In the genomic region with DNA sequence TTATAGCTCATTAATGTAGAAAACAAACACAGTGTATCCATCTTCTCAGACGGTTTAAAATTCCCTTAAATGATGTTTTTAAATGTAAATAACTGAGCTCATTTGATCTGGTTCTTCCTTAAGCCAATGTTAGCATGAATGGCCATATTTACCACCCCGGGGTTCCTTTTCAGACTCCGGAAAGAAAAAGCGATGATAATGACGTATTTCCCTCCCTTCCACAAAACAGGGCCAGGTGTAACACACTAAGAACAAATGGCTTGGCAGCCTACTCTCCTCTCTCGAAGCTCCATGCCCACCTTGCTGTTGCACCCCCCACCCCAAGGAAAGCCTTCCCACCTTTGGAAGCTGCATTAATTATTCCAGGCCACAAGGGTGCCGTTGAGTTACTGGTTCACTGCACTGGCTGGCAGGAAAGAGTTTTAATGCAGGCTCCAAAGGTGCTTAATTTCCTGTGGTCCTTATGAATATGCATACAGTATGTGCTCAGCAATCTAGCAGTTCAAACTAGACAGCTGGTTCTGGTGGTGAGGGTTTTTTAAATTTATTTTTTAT, we compare ENCODE assay signal across 13 cellular contexts.
DNase-seq lines count a peak whose midpoint lies in the region; ATAC-seq and TF ChIP-seq lines count a peak whose summit lies in the region.
"Had no signal": no experiment of that assay in that cellular context is flagged by ENCODE, and none has a peak within 500 bp of the region (broad histone marks: within the 10 kb centered on the region; RNA-seq: fewer than 3 reads in every experiment).

No MANE protein-coding gene starts in this region.

- H3K27ac ChIP-seq in SK-N-SH (ENCODE audit: low read depth in 2 of 2, low read length in 1 of 2) (no peak overlapping the region), esophagus muscularis mucosa (replicated peaks in 1 of 4) (no peak overlapping the region)

- H3K9me2 ChIP-seq in SK-N-SH = no peaks in the 10 kb centered on the region

- H3K27me3 Mint-ChIP-seq in activated CD4-positive, alpha-beta memory T cell treated with anti-CD3 and anti-CD28 coated beads, Interleukin-2, amount 10 ng/mL, durations not matched to agents 7 days and 5 days = no peaks in the 10 kb centered on the region
- H3K27me3 Mint-ChIP-seq in nephron progenitor cell (ENCODE audit: low read depth, poor library complexity) = peaks cover 4% of the 10 kb centered on the region
- H3K27me3 Mint-ChIP-seq: B cell had no signal

- H3K9me3 ChIP-seq in SK-N-SH (no peaks in the 10 kb centered on the region), esophagus muscularis mucosa (no peaks in the 10 kb centered on the region)

- H3K27me3 ChIP-seq in SK-N-SH (ENCODE audit: insufficient read depth) (no peaks in the 10 kb centered on the region), esophagus muscularis mucosa (no peaks in the 10 kb centered on the region)

- no peak overlapping the region for H3K27ac Mint-ChIP-seq in activated CD4-positive, alpha-beta memory T cell treated with anti-CD3 and anti-CD28 coated beads, Interleukin-2, amount 10 ng/mL, durations not matched to agents 7 days and 5 days
- no peak overlapping the region for H3K27ac Mint-ChIP-seq in nephron progenitor cell
- H3K27ac Mint-ChIP-seq: B cell, immature natural killer cell had no signal

- in situ Hi-C loops in GM13976 (cut with MboI; ENCODE audit: low sequenced_read_pairs, unreplicated experiment) = no loop called here

- POLR2A ChIA-PET in SK-N-SH (lab: Yijun Ruan, JAX) = no interaction called here
- POLR2A ChIA-PET in activated CD4-positive, alpha-beta memory T cell treated with anti-CD3 and anti-CD28 coated beads, Interleukin-2, amount 10 ng/mL, durations not matched to agents 7 days and 5 days (lab: Charles Lee) = no interaction called here

- no peaks in the 10 kb centered on the region for H3F3A ChIP-seq in SK-N-SH (replicated peaks; ENCODE audit: insufficient read depth)

- intact Hi-C loops in esophagus muscularis mucosa (cut with DNase I) = no loop called here

- CTCF ChIA-PET in SK-N-SH (lab: Yijun Ruan, JAX) = interaction anchor here (0.9 to 2.1 kb wide), 10 partner anchors 9 to 448 kb away, joined by 3 to 11 read pairs (median 5); no protein-coding TSS in a partner anchor
- CTCF ChIA-PET in activated CD4-positive, alpha-beta memory T cell treated with anti-CD3 and anti-CD28 coated beads, Interleukin-2, amount 10 ng/mL, durations not matched to agents 7 days and 5 days (lab: Charles Lee) = interaction anchor here (1.1 kb wide), 1 partner anchor 11 kb away, joined by 3 read pairs; no protein-coding TSS in a partner anchor

- TF ChIP-seq EP300 in SK-N-SH (IDR thresholded peaks at IDR 0.05; ENCODE audit: borderline replicate concordance in 1 of 2, low read depth in 1 of 2, low read length in 1 of 2) (no peak), esophagus muscularis mucosa (IDR thresholded peaks at IDR 0.05) (no peak)

- TF ChIP-seq CTCF in SK-N-SH (IDR thresholded peaks at IDR 0.05) (peak; percentile 43), LNCaP clone FGC (IDR thresholded peaks at IDR 0.05; ENCODE audit: control insufficient read depth, extremely low read depth, insufficient read depth) (peak; percentile 36), nephron progenitor cell (IDR thresholded peaks at IDR 0.05) (peak; percentile 14), GM13976 (IDR thresholded peaks at IDR 0.05; ENCODE audit: borderline replicate concordance, control extremely low read depth, extremely low read depth, insufficient read depth, missing control alignments) (no peak), esophagus muscularis mucosa (IDR thresholded peaks at IDR 0.05) (peak in 1 of 3 experiments; percentile 51)

- H3K4me3 Mint-ChIP-seq in activated CD4-positive, alpha-beta memory T cell treated with anti-CD3 and anti-CD28 coated beads, Interleukin-2, amount 10 ng/mL, durations not matched to agents 7 days and 5 days = no peak overlapping the region
- H3K4me3 Mint-ChIP-seq in nephron progenitor cell = no peak overlapping the region
- H3K4me3 Mint-ChIP-seq: B cell, immature natural killer cell had no signal

- H3K4me3 ChIP-seq in SK-N-SH (ENCODE audit: low read depth in 2 of 2, low read length in 1 of 2) (no peak overlapping the region), LNCaP clone FGC (ENCODE audit: low read depth, low read length) (no peak overlapping the region), esophagus muscularis mucosa (no peak overlapping the region)

- no peaks in the 10 kb centered on the region for H3K36me3 Mint-ChIP-seq in activated CD4-positive, alpha-beta memory T cell treated with anti-CD3 and anti-CD28 coated beads, Interleukin-2, amount 10 ng/mL, durations not matched to agents 7 days and 5 days (ENCODE audit: low read depth)
- no peaks in the 10 kb centered on the region for H3K36me3 Mint-ChIP-seq in nephron progenitor cell (ENCODE audit: low read depth)
- H3K36me3 Mint-ChIP-seq: immature natural killer cell had no signal

- no peak overlapping the region for H3K4me2 ChIP-seq in SK-N-SH

- no peak overlapping the region for H3K9ac ChIP-seq in SK-N-SH

- no peak overlapping the region for H2AFZ ChIP-seq in SK-N-SH (ENCODE audit: low read depth)

- H3K4me1 Mint-ChIP-seq in activated CD4-positive, alpha-beta memory T cell treated with anti-CD3 and anti-CD28 coated beads, Interleukin-2, amount 10 ng/mL, durations not matched to agents 7 days and 5 days = no peaks in the 10 kb centered on the region
- peaks cover 51% of the 10 kb centered on the region for H3K4me1 Mint-ChIP-seq in nephron progenitor cell
- H3K4me1 Mint-ChIP-seq: immature natural killer cell had no signal

- DNase-seq in SK-N-SH = peak; percentile 19
- no peak for DNase-seq in LNCaP clone FGC (ENCODE audit: low read depth)
- DNase-seq in activated CD4-positive, alpha-beta memory T cell treated with anti-CD3 and anti-CD28 coated beads, Interleukin-2, amount 10 ng/mL, durations not matched to agents 7 days and 5 days = peak; percentile 21
- no peak for DNase-seq in nephron progenitor cell
- no peak for DNase-seq in GM13976 (ENCODE audit: low spot score)
- DNase-seq in esophagus muscularis mucosa (ENCODE audit: extremely low spot score) = no peak
- DNase-seq in amygdala (lab: John Stamatoyannopoulos, UW) = no peak
- DNase-seq: activated CD4-positive, alpha-beta T cell treated with anti-CD3 and anti-CD28 coated beads for 1 hour; stimulated activated naive CD8-positive, alpha-beta T cell treated with anti-CD3 and anti-CD28 coated beads, Interleukin-15, Interleukin-2, amounts not matched to agents 100 U/mL and 50 U/mL, for 24 hours had no signal

- H3K9me3 Mint-ChIP-seq in activated CD4-positive, alpha-beta memory T cell treated with anti-CD3 and anti-CD28 coated beads, Interleukin-2, amount 10 ng/mL, durations not matched to agents 7 days and 5 days = no peaks in the 10 kb centered on the region
- no peaks in the 10 kb centered on the region for H3K9me3 Mint-ChIP-seq in nephron progenitor cell
- H3K9me3 Mint-ChIP-seq: immature natural killer cell had no signal

- no peaks in the 10 kb centered on the region for H4K20me1 ChIP-seq in SK-N-SH (ENCODE audit: insufficient read depth)

- 65% methylated on average over 7 of the region's 7 CpGs for WGBS in SK-N-SH (ENCODE audit: low lambda C conversion rate)
- 73% methylated on average over 7 of the region's 7 CpGs for WGBS in esophagus muscularis mucosa

- H3K36me3 ChIP-seq in SK-N-SH (replicated peaks in 1 of 2; ENCODE audit: control insufficient read depth in 1 of 2, insufficient read depth in 2 of 2, low read length in 1 of 2) = no peaks in the 10 kb centered on the region
- no peaks in the 10 kb centered on the region for H3K36me3 ChIP-seq in esophagus muscularis mucosa

- TF ChIP-seq POLR2A in esophagus muscularis mucosa (IDR thresholded peaks at IDR 0.05; ENCODE audit: low read depth) = no peak

- ATAC-seq in SK-N-SH treated with all-trans-retinoic acid at 6 μM for 48 hours = no peak
- ATAC-seq: sciatic nerve; stimulated activated naive CD8-positive, alpha-beta T cell treated with anti-CD3 and anti-CD28 coated beads, Interleukin-15, Interleukin-2, amounts not matched to agents 100 U/mL and 50 U/mL, for 24 hours had no signal

- no peaks in the 10 kb centered on the region for H3K4me1 ChIP-seq in SK-N-SH (ENCODE audit: control insufficient read depth in 1 of 2, insufficient read depth in 2 of 2, low read depth in 1 of 2, low read length in 1 of 2)
- no peaks in the 10 kb centered on the region for H3K4me1 ChIP-seq in esophagus muscularis mucosa

- TF ChIP-seq RAD21 in SK-N-SH (IDR thresholded peaks at IDR 0.05; ENCODE audit: low read length) = peak; percentile 20; the same call in 1 of the 2 replicates

- H3K79me2 ChIP-seq in SK-N-SH (ENCODE audit: insufficient read depth) = no peaks in the 10 kb centered on the region

TF ChIP-seq in SK-N-SH, 30 proteins besides CTCF, POLR2A, EP300 and RAD21:
- TF ChIP-seq JUND (IDR thresholded peaks at IDR 0.05) (no peak), ELF1 (IDR thresholded peaks at IDR 0.05) (no peak), YY1 (IDR thresholded peaks at IDR 0.05; ENCODE audit: low read depth) (no peak), TAF1 (IDR thresholded peaks at IDR 0.05; ENCODE audit: borderline replicate concordance, low read depth, low read length) (no peak), NFIC (IDR thresholded peaks at IDR 0.05; ENCODE audit: borderline replicate concordance) (no peak), RXRA (IDR thresholded peaks at IDR 0.05; ENCODE audit: borderline replicate concordance, low read depth) (no peak), TEAD4 (IDR thresholded peaks at IDR 0.05; ENCODE audit: borderline replicate concordance, insufficient read depth) (no peak), SIN3A (IDR thresholded peaks at IDR 0.05; ENCODE audit: borderline replicate concordance, low read depth, low read length) (no peak), MXI1 (IDR thresholded peaks at IDR 0.05; ENCODE audit: low read depth, low read length) (no peak)
TF ChIP-seq in SK-N-SH: peak in this region for 0.

TF ChIP-seq in SK-N-SH treated with all-trans-retinoic acid at 6 μM for 48 hours, 23 proteins besides CTCF, POLR2A, EP300 and RAD21 (continues in another document):
- no peak for TF ChIP-seq ZNF70 (CRISPR knock-in tag; IDR thresholded peaks at IDR 0.05)
- no peak for TF ChIP-seq ARNTL (CRISPR knock-in tag; IDR thresholded peaks at IDR 0.05; ENCODE audit: borderline replicate concordance, low read depth)
- TF ChIP-seq CREB5 (CRISPR knock-in tag; IDR thresholded peaks at IDR 0.05; ENCODE audit: low read depth) = no peak
- no peak for TF ChIP-seq PPARA (CRISPR knock-in tag; IDR thresholded peaks at IDR 0.05; ENCODE audit: borderline replicate concordance)

Comparison
In these comparisons a context has a peak if more than half of its experiments do, and no peak if none do; other contexts are left out.
1. DNase-seq: peak in SK-N-SH (single experiment) and activated CD4-positive, alpha-beta memory T cell treated with anti-CD3 and anti-CD28 coated beads, Interleukin-2, amount 10 ng/mL, durations not matched to agents 7 days and 5 days (single experiment); none in LNCaP clone FGC (single experiment), nephron progenitor cell (single experiment), GM13976 (single experiment), esophagus muscularis mucosa (single experiment) and amygdala (0 of 56).